15 cellular contexts compared by ENCODE assay signal in the genomic region with DNA sequence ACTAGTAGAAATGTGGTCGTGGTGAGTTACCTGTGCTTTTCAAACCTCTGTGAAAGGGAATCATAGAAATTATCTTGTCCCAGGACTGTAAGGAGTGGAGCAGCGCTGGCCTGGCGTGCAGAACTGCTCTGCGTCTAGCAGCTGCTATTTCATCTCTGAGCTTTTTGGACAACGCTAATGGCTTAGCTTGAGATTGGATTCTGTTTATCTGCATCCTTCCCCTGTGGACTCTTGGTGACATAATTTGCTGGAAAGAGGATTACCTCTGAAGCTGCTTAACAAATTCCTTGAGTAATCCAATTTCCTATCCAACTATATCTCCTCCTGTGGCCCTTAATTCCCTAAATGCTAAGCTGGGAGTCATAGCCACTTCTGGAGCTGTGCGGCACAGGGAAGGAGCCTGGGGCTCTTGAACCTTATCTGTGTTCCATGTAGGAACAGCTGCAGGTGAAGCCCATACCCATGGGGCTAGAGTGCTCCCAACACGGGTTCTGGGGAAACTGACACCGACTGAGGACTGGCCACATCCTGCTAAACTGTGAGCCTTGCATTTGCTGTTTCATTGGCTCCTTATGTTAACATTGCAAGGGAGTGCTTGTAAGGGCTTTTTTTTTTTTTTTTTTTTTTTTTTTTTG. TPM values are rescaled to one million over a fixed set of nuclear protein-coding genes. Genes with fewer than 3 reads are reported as not detected.
"Had no signal": no experiment of that assay in that cellular context is flagged by ENCODE, and none has a peak within 500 bp of the region (broad histone marks: within the 10 kb centered on the region; RNA-seq: fewer than 3 reads in every experiment).

No MANE protein-coding gene starts in this region.

- H3K9me3 ChIP-seq: adrenal gland, body of pancreas, thyroid gland had no signal

- H3K9ac ChIP-seq: parathyroid adenoma had no signal

- ATAC-seq: body of pancreas; effector memory CD8-positive, alpha-beta T cell; left colon; T-helper 17 cell had no signal

- H3K4me1 ChIP-seq: adrenal gland, body of pancreas, parathyroid adenoma, thyroid gland had no signal

- DNase-seq: activated B cell treated with CpG ODN at 0.5 μM for 24 hours; activated CD4-positive, alpha-beta T cell treated with anti-CD3 and anti-CD28 coated beads, Interleukin-2, amount 10 ng/mL, durations not matched to agents 7 days and 5 days; activated CD8-positive, alpha-beta memory T cell treated with anti-CD3 and anti-CD28 coated beads for 24 hours; activated naive CD4-positive, alpha-beta T cell treated with anti-CD3 and anti-CD28 coated beads, Interleukin-2, amount 50 U/mL, for 16 hours; adrenal gland; body of pancreas; cerebellar nuclear complex; effector memory CD8-positive, alpha-beta T cell; left colon; small intestine; T-helper 17 cell; thyroid gland had no signal

- H3K27me3 ChIP-seq: adrenal gland, body of pancreas, thyroid gland had no signal

- H3K27ac ChIP-seq: adrenal gland, body of pancreas, epithelial cell of prostate, parathyroid adenoma, thyroid gland had no signal

- H2AFZ ChIP-seq: parathyroid adenoma had no signal

- H3K4me3 ChIP-seq: adrenal gland, body of pancreas, thyroid gland had no signal

RNA-seq across cellular contexts. Expression of gene TDRD10, which starts 53.6 kb away (rescaled TPM):
- total RNA-seq: activated B cell treated with CpG ODN at 0.5 μM for 24 hours; activated CD4-positive, alpha-beta T cell treated with anti-CD3 and anti-CD28 coated beads, Interleukin-2, amount 10 ng/mL, durations not matched to agents 7 days and 5 days; neural crest cell had no signal

RNA-seq across cellular contexts. Expression of gene SHE, which starts 53.8 kb away (rescaled TPM):
- total RNA-seq: activated CD4-positive, alpha-beta T cell treated with anti-CD3 and anti-CD28 coated beads, Interleukin-2, amount 10 ng/mL, durations not matched to agents 7 days and 5 days had no signal
